17 cellular contexts compared by ENCODE assay signal in genomic region chr12:124455336-124455735, GRCh38.
DNase-seq lines count a peak whose midpoint lies in the region; ATAC-seq and TF ChIP-seq lines count a peak whose summit lies in the region.
"Had no signal": no experiment of that assay in that cellular context is flagged by ENCODE, and none has a peak within 500 bp of the region (broad histone marks: within the 10 kb centered on the region; RNA-seq: fewer than 3 reads in every experiment).

No MANE protein-coding gene starts in this region.

- DNase-seq in DND-41 (no peak), memory B cell (ENCODE audit: low spot score in 2 of 2) (no peak), cerebellar nuclear complex (lab: John Stamatoyannopoulos, UW) (no peak), DMS79 treated with DMSO at 0.1 percent for 48 hours (lab: John Stamatoyannopoulos, UW) (no peak)
- DNase-seq in stimulated activated naive CD4-positive, alpha-beta T cell treated with Interleukin-2 at 50 U/mL for 16 hours (lab: John Stamatoyannopoulos, UW), result no peak
- DNase-seq: cortex of kidney; GDM1; Karpas-422; NCI-H510A; stimulated activated CD4-positive, alpha-beta T cell treated with anti-CD3 and anti-CD28 coated beads, Interleukin-2, amount 100 ng/mL, for 24 hours; T1000 had no signal

- H3K27me3 ChIP-seq in DND-41 (ENCODE audit: insufficient read depth, low read length, poor library complexity), result no peaks in the 10 kb centered on the region

- peaks cover 58% of the 10 kb centered on the region for H3K36me3 ChIP-seq in DND-41 (ENCODE audit: insufficient read depth, low read length)

- peaks cover 26% of the 10 kb centered on the region for H3K4me1 Mint-ChIP-seq in memory B cell

- H3K9me3 Mint-ChIP-seq in memory B cell, result no peaks in the 10 kb centered on the region
- H3K9me3 Mint-ChIP-seq: mesothelial cell of epicardium had no signal

- H3K4me3 Mint-ChIP-seq in memory B cell, result no peak overlapping the region
- H3K4me3 Mint-ChIP-seq: mesothelial cell of epicardium had no signal

- H3K9ac ChIP-seq in DND-41 (ENCODE audit: low read depth, low read length), result no peak overlapping the region

- H3K27me3 Mint-ChIP-seq in memory B cell, result no peaks in the 10 kb centered on the region
- H3K27me3 Mint-ChIP-seq: progenitor cell of endocrine pancreas had no signal

- H3K4me2 ChIP-seq in DND-41 (ENCODE audit: insufficient read depth, low read length), result no peak overlapping the region

- H2AFZ ChIP-seq in DND-41 (ENCODE audit: low read depth, low read length), result no peak overlapping the region

- H3K9me3 ChIP-seq in DND-41 (ENCODE audit: insufficient read depth, low read length, severe bottlenecking), result no peaks in the 10 kb centered on the region

- H3K36me3 Mint-ChIP-seq in memory B cell, result peaks cover 13% of the 10 kb centered on the region

- H3K4me3 ChIP-seq in DND-41 (ENCODE audit: low read depth in 1 of 2, low read length in 2 of 2), result no peak overlapping the region

- ATAC-seq in DND-41 (ENCODE audit: insufficient read depth, low read depth) (no peak), memory B cell (ENCODE audit: low read depth) (no peak)
- ATAC-seq: activated naive CD4-positive, alpha-beta T cell treated with anti-CD3 and anti-CD28 coated beads, Interleukin-2, amount 50 U/mL, for 72 hours; Panc1 had no signal

- H3K4me1 ChIP-seq in DND-41 (ENCODE audit: insufficient read depth, low read length), result no peaks in the 10 kb centered on the region

- H4K20me1 ChIP-seq in DND-41 (ENCODE audit: insufficient read depth, low read length), result peaks cover 71% of the 10 kb centered on the region

- peak overlapping the region; percentile 95 for H3K27ac Mint-ChIP-seq in memory B cell
- H3K27ac Mint-ChIP-seq: activated naive CD4-positive, alpha-beta T cell treated with anti-CD3 and anti-CD28 coated beads, Interleukin-2, amount 50 U/mL, for 72 hours; mesothelial cell of epicardium had no signal

- H3K79me2 ChIP-seq in DND-41 (ENCODE audit: insufficient read depth, low read length), result no peaks in the 10 kb centered on the region

- TF ChIP-seq CTCF in DND-41 (IDR thresholded peaks at IDR 0.05; ENCODE audit: borderline replicate concordance, extremely low read depth, low read length, poor library complexity, severe bottlenecking), result no peak

- H3K27ac ChIP-seq in DND-41 (ENCODE audit: low read length), result 0 out of 2 replicates have a peak overlapping the region, but pooled peaks have one; percentile 10
- peak overlapping the region; percentile 74 for H3K27ac ChIP-seq in angular gyrus (ENCODE audit: low read depth, low read length)
- H3K27ac ChIP-seq in temporal lobe (ENCODE audit: low read depth, low read length), result peak overlapping the region; percentile 44

Comparison
In these comparisons a context has a peak if more than half of its experiments do, and no peak if none do; other contexts are left out.
1. H3K27ac ChIP-seq: peak in every context shown above with its lines; median percentile 74 in angular gyrus; 44 in temporal lobe; 10 in DND-41.